ENCODE assay signal across 8 cellular contexts in the genomic region with DNA sequence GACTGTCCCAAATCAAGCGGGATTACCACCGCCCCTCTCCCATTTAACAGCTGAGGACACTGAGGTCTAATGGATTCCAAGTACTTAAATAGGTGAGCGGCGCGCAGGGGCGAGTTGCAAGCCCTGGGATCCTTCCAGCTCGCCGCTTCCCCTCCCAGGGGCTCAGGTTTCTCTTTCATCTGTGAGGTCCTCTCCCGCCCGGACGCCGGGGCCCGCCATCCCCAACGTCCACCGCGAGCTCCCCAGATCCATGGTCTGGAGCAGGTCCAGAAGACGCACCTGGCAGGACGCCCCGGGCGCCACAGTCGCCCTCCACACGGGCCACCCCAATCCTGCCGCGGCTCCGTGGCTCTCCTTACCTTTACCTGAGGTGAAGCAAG. TPM values are rescaled to one million over a fixed set of nuclear protein-coding genes. Genes with fewer than 3 reads are reported as not detected.
DNase-seq lines count a peak whose midpoint lies in the region; ATAC-seq and TF ChIP-seq lines count a peak whose summit lies in the region.

No MANE protein-coding gene starts in this region.

- in situ Hi-C loops in mammary epithelial cell (cut with MboI; ENCODE audit: low sequenced_read_pairs in 2 of 2): no loop called here

- no peaks in the 10 kb centered on the region for H3K27me3 ChIP-seq in DOHH2 (ENCODE audit: control insufficient read depth, low read length)
- H3K27me3 ChIP-seq in mammary epithelial cell (ENCODE audit: insufficient read depth, low read length): no peaks in the 10 kb centered on the region
- no peaks in the 10 kb centered on the region for H3K27me3 ChIP-seq in liver (ENCODE audit: control insufficient read depth in 4 of 4, insufficient read depth in 4 of 4, low read length in 3 of 4)
- no peaks in the 10 kb centered on the region for H3K27me3 ChIP-seq in thyroid gland

- H2AFZ ChIP-seq in mammary epithelial cell (ENCODE audit: low read depth, low read length): peak overlapping the region; percentile 69

- peak overlapping the region; percentile 95 for H3K4me3 ChIP-seq in DOHH2 (ENCODE audit: low read length)
- peak overlapping the region; percentile 74 to 93 (median 83) for H3K4me3 ChIP-seq in mammary epithelial cell (replicated peaks in 1 of 3; ENCODE audit: insufficient read depth in 1 of 3, low read depth in 2 of 3, low read length in 3 of 3)
- H3K4me3 ChIP-seq in liver (ENCODE audit: low read depth in 1 of 3, low read length in 3 of 3): peak overlapping the region; percentile 59 to 90 (median 82)
- H3K4me3 ChIP-seq in thyroid gland (replicated peaks in 1 of 3): peak overlapping the region; percentile 68 to 99 (median 72)

- DNase-seq in NCI-H2107 treated with DMSO at 0.1 percent for 48 hours (lab: John Stamatoyannopoulos, UW; ENCODE audit: unreplicated experiment) (peak; percentile 11), mammary epithelial cell (no peak), thyroid gland (no peak)
- DNase-seq in activated CD4-positive, alpha-beta T cell treated with anti-CD3 and anti-CD28 coated beads for 48 hours: no peak

- H3K27ac ChIP-seq in DOHH2 (ENCODE audit: low read depth, low read length): peak overlapping the region; percentile 88
- H3K27ac ChIP-seq in mammary epithelial cell (ENCODE audit: insufficient read depth, low read depth, low read length): peak overlapping the region; percentile 88
- peak overlapping the region; percentile 93 to 96 for H3K27ac ChIP-seq in liver (ENCODE audit: low read depth in 1 of 2, low read length in 2 of 2)
- H3K27ac ChIP-seq in thyroid gland: peak overlapping the region; percentile 87 to 93 (median 89)

- peak overlapping the region; percentile 67 for H3K4me2 ChIP-seq in DOHH2 (ENCODE audit: low read length)
- H3K4me2 ChIP-seq in mammary epithelial cell (ENCODE audit: insufficient read depth, low read depth, low read length): peak overlapping the region; percentile 94

- H4K20me1 ChIP-seq in DOHH2 (ENCODE audit: control insufficient read depth, insufficient read depth, low read depth, low read length) (peaks cover 19% of the 10 kb centered on the region), mammary epithelial cell (ENCODE audit: insufficient read depth, low read length) (no peaks in the 10 kb centered on the region)

- H3K9me3 ChIP-seq in DOHH2 (ENCODE audit: control insufficient read depth, insufficient read depth, low read length): no peaks in the 10 kb centered on the region
- no peaks in the 10 kb centered on the region for H3K9me3 ChIP-seq in mammary epithelial cell (replicated peaks; ENCODE audit: insufficient read depth, low read length)
- no peaks in the 10 kb centered on the region for H3K9me3 ChIP-seq in liver (ENCODE audit: control insufficient read depth in 4 of 4, low read length in 3 of 4)
- H3K9me3 ChIP-seq in thyroid gland: no peaks in the 10 kb centered on the region

- intact Hi-C loops in mammary epithelial cell (cut with micrococcal nuclease): no loop called here
- intact Hi-C loops in thyroid gland (cut with DNase I): no loop called here

- H3K79me2 ChIP-seq in DOHH2 (ENCODE audit: control insufficient read depth, low read length) (peaks cover 53% of the 10 kb centered on the region), mammary epithelial cell (ENCODE audit: insufficient read depth, low read length) (peaks cover 53% of the 10 kb centered on the region)

- H3K9ac ChIP-seq in mammary epithelial cell (ENCODE audit: insufficient read depth, low read length) (peak overlapping the region; percentile 89), liver (ENCODE audit: low read depth in 1 of 2, low read length in 2 of 2) (peak overlapping the region; percentile 84 to 95)

- WGBS in mammary epithelial cell (ENCODE audit: low coverage, missing lambda C conversion rate): under 1% methylated on average over 16 of the region's 25 CpGs
- under 1% methylated on average over 25 of the region's 25 CpGs for WGBS in liver
- 0% methylated on average over 4 to 19 of the region's 25 CpGs for WGBS in thyroid gland, 2 donors

- dilution Hi-C loops in mammary epithelial cell (cut with HindIII; ENCODE audit: low sequenced_read_pairs): no loop called here

- TF ChIP-seq CTCF in DOHH2 (IDR thresholded peaks at IDR 0.05; ENCODE audit: low read depth, low read length, poor library complexity, severe bottlenecking): no peak
- TF ChIP-seq CTCF in mammary epithelial cell (conservative IDR thresholded peaks at IDR 0.05 in 1 of 2, IDR thresholded peaks at IDR 0.05 in 1 of 2; ENCODE audit: extremely low read depth in 1 of 2, insufficient read depth in 1 of 2, low read depth in 1 of 2, low read length in 2 of 2): no peak
- no peak for TF ChIP-seq CTCF in liver (IDR thresholded peaks at IDR 0.05; ENCODE audit: low read depth, low read length, missing input control)
- no peak for TF ChIP-seq CTCF in thyroid gland (IDR thresholded peaks at IDR 0.05)

- CTCF ChIA-PET in mammary epithelial cell (lab: Charles Lee; ENCODE audit: low non-redundant PET): interaction anchor here (0.6 to 0.7 kb wide), 2 partner anchors 288 to 1017 kb away, joined by 3 read pairs; partner anchors contain the start of gene CAMK4

- BruUV-seq in mammary epithelial cell (replicated peaks; lab: Mats Ljungman, UMichigan): no TSS peak

- TF ChIP-seq POLR2A in thyroid gland (IDR thresholded peaks at IDR 0.05): no peak

- H3K36me3 ChIP-seq in DOHH2 (ENCODE audit: control insufficient read depth, low read length) (peaks cover 36% of the 10 kb centered on the region), mammary epithelial cell (ENCODE audit: insufficient read depth, low read length) (no peaks in the 10 kb centered on the region), liver (ENCODE audit: control insufficient read depth in 4 of 4, insufficient read depth in 3 of 4, low read depth in 1 of 4, low read length in 3 of 4) (no peaks in the 10 kb centered on the region), thyroid gland (no peaks in the 10 kb centered on the region)

- no peak for TF ChIP-seq RAD21 in liver (IDR thresholded peaks at IDR 0.05)

- ATAC-seq in GM21737 (IDR thresholded peaks at IDR 0.05; ENCODE audit: unreplicated experiment): peak; percentile 25
- no peak for ATAC-seq in GM21786 (IDR thresholded peaks at IDR 0.05; ENCODE audit: unreplicated experiment)

- H3K9me2 ChIP-seq in DOHH2 (replicated peaks; ENCODE audit: control insufficient read depth, low read length): no peaks in the 10 kb centered on the region

- no peaks in the 10 kb centered on the region for H3F3A ChIP-seq in DOHH2 (ENCODE audit: control insufficient read depth, insufficient read depth)

- H3K4me1 ChIP-seq in DOHH2 (ENCODE audit: control insufficient read depth, low read length) (peaks cover 64% of the 10 kb centered on the region), mammary epithelial cell (ENCODE audit: insufficient read depth, low read length) (peaks cover 5% of the 10 kb centered on the region), liver (ENCODE audit: control insufficient read depth in 4 of 4, insufficient read depth in 4 of 4, low read length in 3 of 4) (peaks cover 8 to 31% (median 24%) of the 10 kb centered on the region in 4 donors), thyroid gland (peaks cover 4 to 5% of the 10 kb centered on the region in 2 donors)

TF ChIP-seq in liver, 16 proteins besides CTCF, POLR2A, EP300 and RAD21:
- TF ChIP-seq EGR1 (IDR thresholded peaks at IDR 0.05; ENCODE audit: low read depth in 2 of 2) (no peak), HNF4G (IDR thresholded peaks at IDR 0.05) (no peak), SP1 (IDR thresholded peaks at IDR 0.05) (no peak), JUND (IDR thresholded peaks at IDR 0.05) (no peak), RXRA (IDR thresholded peaks at IDR 0.05) (no peak), YY1 (IDR thresholded peaks at IDR 0.05) (no peak), ZBTB33 (IDR thresholded peaks at IDR 0.05) (no peak), FOXA1 (IDR thresholded peaks at IDR 0.05) (no peak), TAF1 (conservative IDR thresholded peaks at IDR 0.05) (no peak), GABPA (IDR thresholded peaks at IDR 0.05 in 1 of 2, conservative IDR thresholded peaks at IDR 0.05 in 1 of 2) (no peak), HNF4A (conservative IDR thresholded peaks at IDR 0.05) (no peak)
- TF ChIP-seq, protein P1, sequence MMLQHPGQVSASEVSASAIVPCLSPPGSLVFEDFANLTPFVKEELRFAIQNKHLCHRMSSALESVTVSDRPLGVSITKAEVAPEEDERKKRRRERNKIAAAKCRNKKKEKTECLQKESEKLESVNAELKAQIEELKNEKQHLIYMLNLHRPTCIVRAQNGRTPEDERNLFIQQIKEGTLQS (IDR thresholded peaks at IDR 0.05): no peak

RNA-seq across cellular contexts. Expression of gene STARD4, which starts 0.3 kb away (rescaled TPM):
- total RNA-seq in mammary epithelial cell (10 to 100 TPM; 52.8 to 95.9 TPM), liver (10 to 100 TPM; 53.2 to 61.2 TPM), thyroid gland (10 to 100 TPM; 15.3 to 35.1 (median 27.1) TPM)
- polyA plus RNA-seq in mammary epithelial cell (32.8 TPM), liver (10 to 100 TPM; 10.1 to 15.0 TPM)
- polyA minus RNA-seq in mammary epithelial cell: 90.4 TPM
